ENCODE assay signal across 1 cellular context in genomic region chr17:42577532-42578281, GRCh38.
A peak's percentile ranks its signal among the peaks of the same experiment; 100 is the strongest.
TF ChIP-seq lines count a peak whose summit lies in the region.

A gene with protein sequence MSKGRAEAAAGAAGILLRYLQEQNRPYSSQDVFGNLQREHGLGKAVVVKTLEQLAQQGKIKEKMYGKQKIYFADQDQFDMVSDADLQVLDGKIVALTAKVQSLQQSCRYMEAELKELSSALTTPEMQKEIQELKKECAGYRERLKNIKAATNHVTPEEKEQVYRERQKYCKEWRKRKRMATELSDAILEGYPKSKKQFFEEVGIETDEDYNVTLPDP (minus strand): TSS chr17:42577729. CDS start chr17:42577686, 43 bp downstream.

TF ChIP-seq in HepG2, 621 proteins besides CTCF, POLR2A, EP300 and RAD21 (continued from another document and continues in another):
- TF ChIP-seq ZHX1 (CRISPR knock-in tag; IDR thresholded peaks at IDR 0.05; ENCODE audit: low read depth) (no peak; the same call in 1 of the 2 replicates), TEF (CRISPR knock-in tag; IDR thresholded peaks at IDR 0.05) (no peak), CREB1 (IDR thresholded peaks at IDR 0.05) (peak; percentile 74), CREB1 (CRISPR knock-in tag; IDR thresholded peaks at IDR 0.05) (peak; percentile 93), GTF3A (CRISPR knock-in tag; conservative IDR thresholded peaks at IDR 0.05) (no peak), PPARG (CRISPR knock-in tag; conservative IDR thresholded peaks at IDR 0.05) (no peak; the same call in 1 of the 2 replicates), SRSF9 (IDR thresholded peaks at IDR 0.05; ENCODE audit: borderline replicate concordance, insufficient read depth, low read depth, low read length, poor library complexity, severe bottlenecking) (no peak), PRDM15 (CRISPR knock-in tag; IDR thresholded peaks at IDR 0.05) (0 out of 2 replicates have a peak, but pooled peaks have one; percentile 57), NR2F1 (CRISPR knock-in tag; IDR thresholded peaks at IDR 0.05) (no peak), ZNF841 (CRISPR knock-in tag; IDR thresholded peaks at IDR 0.05; ENCODE audit: borderline replicate concordance) (no peak), ZNF879 (CRISPR knock-in tag; IDR thresholded peaks at IDR 0.05) (0 out of 2 replicates have a peak, but pooled peaks have one; percentile 37), GABPB1 (CRISPR knock-in tag; IDR thresholded peaks at IDR 0.05) (peak; percentile 99), KLF13 (CRISPR knock-in tag; IDR thresholded peaks at IDR 0.05) (no peak; the same call in 1 of the 2 replicates), SOX13 (IDR thresholded peaks at IDR 0.05) (no peak), SOX13 (CRISPR knock-in tag; conservative IDR thresholded peaks at IDR 0.05 in 1 of 2, IDR thresholded peaks at IDR 0.05 in 1 of 2) (peak in 1 of 2 experiments; percentile 39; a peak in 1 of 4 replicates), HOXA7 (CRISPR knock-in tag; IDR thresholded peaks at IDR 0.05) (no peak), THAP8 (CRISPR knock-in tag; IDR thresholded peaks at IDR 0.05; ENCODE audit: borderline replicate concordance) (no peak), ZNF264 (CRISPR knock-in tag; IDR thresholded peaks at IDR 0.05) (peak; percentile 62; the same call in 1 of the 2 replicates), ZNF251 (CRISPR knock-in tag; IDR thresholded peaks at IDR 0.05) (no peak), GMEB1 (CRISPR knock-in tag; IDR thresholded peaks at IDR 0.05; ENCODE audit: borderline replicate concordance) (peak; percentile 79), ZNF7 (CRISPR knock-in tag; IDR thresholded peaks at IDR 0.05) (peak; percentile 49; the same call in 1 of the 2 replicates), ZNF737 (CRISPR knock-in tag; IDR thresholded peaks at IDR 0.05; ENCODE audit: borderline replicate concordance) (no peak), HOXA9 (CRISPR knock-in tag; IDR thresholded peaks at IDR 0.05; ENCODE audit: borderline replicate concordance) (peak; percentile 42; the same call in 1 of the 2 replicates), SALL2 (CRISPR knock-in tag; IDR thresholded peaks at IDR 0.05) (peak; percentile 42; the same call in 1 of the 2 replicates), ZNF280B (CRISPR knock-in tag; IDR thresholded peaks at IDR 0.05; ENCODE audit: borderline replicate concordance) (no peak; the same call in 1 of the 2 replicates), ZNF326 (CRISPR knock-in tag; IDR thresholded peaks at IDR 0.05; ENCODE audit: borderline replicate concordance) (peak; percentile 66; the same call in 1 of the 2 replicates), ZNF768 (CRISPR knock-in tag; IDR thresholded peaks at IDR 0.05) (peak; percentile 65; the same call in 1 of the 2 replicates), ZSCAN20 (CRISPR knock-in tag; IDR thresholded peaks at IDR 0.05; ENCODE audit: borderline replicate concordance) (0 out of 2 replicates have a peak, but pooled peaks have one; percentile 26), ZNF512B (CRISPR knock-in tag; IDR thresholded peaks at IDR 0.05; ENCODE audit: borderline replicate concordance) (no peak; the same call in 1 of the 2 replicates), GATAD2A (CRISPR knock-in tag; IDR thresholded peaks at IDR 0.05) (peak; percentile 65; the same call in 1 of the 2 replicates), ZFYVE20 (CRISPR knock-in tag; IDR thresholded peaks at IDR 0.05; ENCODE audit: borderline replicate concordance, low read depth) (no peak), ZNF362 (CRISPR knock-in tag; IDR thresholded peaks at IDR 0.05; ENCODE audit: borderline replicate concordance) (no peak), ZSCAN31 (CRISPR knock-in tag; IDR thresholded peaks at IDR 0.05; ENCODE audit: low read depth) (peak; percentile 93; the same call in 1 of the 2 replicates), ERF (CRISPR knock-in tag; IDR thresholded peaks at IDR 0.05) (peak; percentile 86; the same call in 1 of the 2 replicates), ZNF281 (CRISPR knock-in tag; IDR thresholded peaks at IDR 0.05; ENCODE audit: borderline replicate concordance) (no peak), ZC3H4 (CRISPR knock-in tag; IDR thresholded peaks at IDR 0.05; ENCODE audit: borderline replicate concordance) (no peak), ZSCAN21 (CRISPR knock-in tag; IDR thresholded peaks at IDR 0.05; ENCODE audit: borderline replicate concordance) (peak; percentile 22; the same call in 1 of the 2 replicates)
- TF ChIP-seq, protein P1, sequence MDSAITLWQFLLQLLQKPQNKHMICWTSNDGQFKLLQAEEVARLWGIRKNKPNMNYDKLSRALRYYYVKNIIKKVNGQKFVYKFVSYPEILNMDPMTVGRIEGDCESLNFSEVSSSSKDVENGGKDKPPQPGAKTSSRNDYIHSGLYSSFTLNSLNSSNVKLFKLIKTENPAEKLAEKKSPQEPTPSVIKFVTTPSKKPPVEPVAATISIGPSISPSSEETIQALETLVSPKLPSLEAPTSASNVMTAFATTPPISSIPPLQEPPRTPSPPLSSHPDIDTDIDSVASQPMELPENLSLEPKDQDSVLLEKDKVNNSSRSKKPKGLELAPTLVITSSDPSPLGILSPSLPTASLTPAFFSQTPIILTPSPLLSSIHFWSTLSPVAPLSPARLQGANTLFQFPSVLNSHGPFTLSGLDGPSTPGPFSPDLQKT (CRISPR knock-in tag; IDR thresholded peaks at IDR 0.05; ENCODE audit: borderline replicate concordance) = no peak
